ENCODE assay signal across 1 cellular context in the genomic region with DNA sequence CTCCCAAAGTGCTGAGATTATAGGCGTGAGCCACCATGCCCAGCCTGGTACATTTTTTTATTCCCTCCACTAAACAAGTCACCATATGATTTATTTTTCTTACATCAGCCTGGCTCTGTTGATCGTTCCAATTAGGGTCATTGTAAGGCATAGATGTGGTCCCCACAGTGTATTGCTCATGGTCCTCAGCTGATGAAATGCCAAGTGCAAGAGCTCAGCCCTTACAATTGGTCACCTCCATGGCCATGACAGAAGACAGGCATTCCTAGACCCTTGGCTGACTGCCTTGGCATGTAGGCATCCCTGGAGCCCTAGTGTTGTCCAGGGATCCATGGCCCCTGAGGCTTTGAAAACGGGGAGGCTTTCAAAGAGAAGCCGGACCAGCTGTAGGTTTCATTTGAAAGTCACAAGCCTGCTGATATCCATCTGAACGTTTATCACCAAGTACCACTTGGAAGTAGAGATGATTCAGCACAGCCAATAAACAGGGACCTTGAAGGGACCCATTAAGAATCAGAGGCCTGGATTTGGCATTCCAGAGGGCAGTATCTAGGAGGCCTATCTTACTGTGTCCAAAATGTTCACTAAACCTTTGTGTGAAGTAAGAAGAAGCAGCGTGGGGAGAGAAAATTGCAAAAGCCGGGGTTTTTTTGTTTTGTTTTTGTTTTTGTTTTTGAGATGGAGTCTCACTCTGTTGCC.
TF ChIP-seq lines count a peak whose summit lies in the region.

No MANE protein-coding gene starts in this region.

TF ChIP-seq in K562, 482 proteins besides CTCF, POLR2A, EP300 and RAD21 (continued from another document and continues in another):
- TF ChIP-seq, protein P1, sequence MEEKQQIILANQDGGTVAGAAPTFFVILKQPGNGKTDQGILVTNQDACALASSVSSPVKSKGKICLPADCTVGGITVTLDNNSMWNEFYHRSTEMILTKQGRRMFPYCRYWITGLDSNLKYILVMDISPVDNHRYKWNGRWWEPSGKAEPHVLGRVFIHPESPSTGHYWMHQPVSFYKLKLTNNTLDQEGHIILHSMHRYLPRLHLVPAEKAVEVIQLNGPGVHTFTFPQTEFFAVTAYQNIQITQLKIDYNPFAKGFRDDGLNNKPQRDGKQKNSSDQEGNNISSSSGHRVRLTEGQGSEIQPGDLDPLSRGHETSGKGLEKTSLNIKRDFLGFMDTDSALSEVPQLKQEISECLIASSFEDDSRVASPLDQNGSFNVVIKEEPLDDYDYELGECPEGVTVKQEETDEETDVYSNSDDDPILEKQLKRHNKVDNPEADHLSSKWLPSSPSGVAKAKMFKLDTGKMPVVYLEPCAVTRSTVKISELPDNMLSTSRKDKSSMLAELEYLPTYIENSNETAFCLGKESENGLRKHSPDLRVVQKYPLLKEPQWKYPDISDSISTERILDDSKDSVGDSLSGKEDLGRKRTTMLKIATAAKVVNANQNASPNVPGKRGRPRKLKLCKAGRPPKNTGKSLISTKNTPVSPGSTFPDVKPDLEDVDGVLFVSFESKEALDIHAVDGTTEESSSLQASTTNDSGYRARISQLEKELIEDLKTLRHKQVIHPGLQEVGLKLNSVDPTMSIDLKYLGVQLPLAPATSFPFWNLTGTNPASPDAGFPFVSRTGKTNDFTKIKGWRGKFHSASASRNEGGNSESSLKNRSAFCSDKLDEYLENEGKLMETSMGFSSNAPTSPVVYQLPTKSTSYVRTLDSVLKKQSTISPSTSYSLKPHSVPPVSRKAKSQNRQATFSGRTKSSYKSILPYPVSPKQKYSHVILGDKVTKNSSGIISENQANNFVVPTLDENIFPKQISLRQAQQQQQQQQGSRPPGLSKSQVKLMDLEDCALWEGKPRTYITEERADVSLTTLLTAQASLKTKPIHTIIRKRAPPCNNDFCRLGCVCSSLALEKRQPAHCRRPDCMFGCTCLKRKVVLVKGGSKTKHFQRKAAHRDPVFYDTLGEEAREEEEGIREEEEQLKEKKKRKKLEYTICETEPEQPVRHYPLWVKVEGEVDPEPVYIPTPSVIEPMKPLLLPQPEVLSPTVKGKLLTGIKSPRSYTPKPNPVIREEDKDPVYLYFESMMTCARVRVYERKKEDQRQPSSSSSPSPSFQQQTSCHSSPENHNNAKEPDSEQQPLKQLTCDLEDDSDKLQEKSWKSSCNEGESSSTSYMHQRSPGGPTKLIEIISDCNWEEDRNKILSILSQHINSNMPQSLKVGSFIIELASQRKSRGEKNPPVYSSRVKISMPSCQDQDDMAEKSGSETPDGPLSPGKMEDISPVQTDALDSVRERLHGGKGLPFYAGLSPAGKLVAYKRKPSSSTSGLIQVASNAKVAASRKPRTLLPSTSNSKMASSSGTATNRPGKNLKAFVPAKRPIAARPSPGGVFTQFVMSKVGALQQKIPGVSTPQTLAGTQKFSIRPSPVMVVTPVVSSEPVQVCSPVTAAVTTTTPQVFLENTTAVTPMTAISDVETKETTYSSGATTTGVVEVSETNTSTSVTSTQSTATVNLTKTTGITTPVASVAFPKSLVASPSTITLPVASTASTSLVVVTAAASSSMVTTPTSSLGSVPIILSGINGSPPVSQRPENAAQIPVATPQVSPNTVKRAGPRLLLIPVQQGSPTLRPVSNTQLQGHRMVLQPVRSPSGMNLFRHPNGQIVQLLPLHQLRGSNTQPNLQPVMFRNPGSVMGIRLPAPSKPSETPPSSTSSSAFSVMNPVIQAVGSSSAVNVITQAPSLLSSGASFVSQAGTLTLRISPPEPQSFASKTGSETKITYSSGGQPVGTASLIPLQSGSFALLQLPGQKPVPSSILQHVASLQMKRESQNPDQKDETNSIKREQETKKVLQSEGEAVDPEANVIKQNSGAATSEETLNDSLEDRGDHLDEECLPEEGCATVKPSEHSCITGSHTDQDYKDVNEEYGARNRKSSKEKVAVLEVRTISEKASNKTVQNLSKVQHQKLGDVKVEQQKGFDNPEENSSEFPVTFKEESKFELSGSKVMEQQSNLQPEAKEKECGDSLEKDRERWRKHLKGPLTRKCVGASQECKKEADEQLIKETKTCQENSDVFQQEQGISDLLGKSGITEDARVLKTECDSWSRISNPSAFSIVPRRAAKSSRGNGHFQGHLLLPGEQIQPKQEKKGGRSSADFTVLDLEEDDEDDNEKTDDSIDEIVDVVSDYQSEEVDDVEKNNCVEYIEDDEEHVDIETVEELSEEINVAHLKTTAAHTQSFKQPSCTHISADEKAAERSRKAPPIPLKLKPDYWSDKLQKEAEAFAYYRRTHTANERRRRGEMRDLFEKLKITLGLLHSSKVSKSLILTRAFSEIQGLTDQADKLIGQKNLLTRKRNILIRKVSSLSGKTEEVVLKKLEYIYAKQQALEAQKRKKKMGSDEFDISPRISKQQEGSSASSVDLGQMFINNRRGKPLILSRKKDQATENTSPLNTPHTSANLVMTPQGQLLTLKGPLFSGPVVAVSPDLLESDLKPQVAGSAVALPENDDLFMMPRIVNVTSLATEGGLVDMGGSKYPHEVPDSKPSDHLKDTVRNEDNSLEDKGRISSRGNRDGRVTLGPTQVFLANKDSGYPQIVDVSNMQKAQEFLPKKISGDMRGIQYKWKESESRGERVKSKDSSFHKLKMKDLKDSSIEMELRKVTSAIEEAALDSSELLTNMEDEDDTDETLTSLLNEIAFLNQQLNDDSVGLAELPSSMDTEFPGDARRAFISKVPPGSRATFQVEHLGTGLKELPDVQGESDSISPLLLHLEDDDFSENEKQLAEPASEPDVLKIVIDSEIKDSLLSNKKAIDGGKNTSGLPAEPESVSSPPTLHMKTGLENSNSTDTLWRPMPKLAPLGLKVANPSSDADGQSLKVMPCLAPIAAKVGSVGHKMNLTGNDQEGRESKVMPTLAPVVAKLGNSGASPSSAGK (IDR thresholded peaks at IDR 0.05), result no peak
- TF ChIP-seq, protein P2, sequence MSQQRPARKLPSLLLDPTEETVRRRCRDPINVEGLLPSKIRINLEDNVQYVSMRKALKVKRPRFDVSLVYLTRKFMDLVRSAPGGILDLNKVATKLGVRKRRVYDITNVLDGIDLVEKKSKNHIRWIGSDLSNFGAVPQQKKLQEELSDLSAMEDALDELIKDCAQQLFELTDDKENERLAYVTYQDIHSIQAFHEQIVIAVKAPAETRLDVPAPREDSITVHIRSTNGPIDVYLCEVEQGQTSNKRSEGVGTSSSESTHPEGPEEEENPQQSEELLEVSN (IDR thresholded peaks at IDR 0.05; ENCODE audit: borderline replicate concordance in 1 of 2, extremely low read depth in 1 of 2, insufficient read depth in 1 of 2, insufficient read length in 1 of 2, low read depth in 1 of 2, low read length in 1 of 2, poor library complexity in 1 of 2, severe bottlenecking in 1 of 2), result no peak
- TF ChIP-seq SMARCA5 (IDR thresholded peaks at IDR 0.05) (no peak), ELF2 (CRISPR knock-in tag; IDR thresholded peaks at IDR 0.05) (no peak), NFE2 (IDR thresholded peaks at IDR 0.05; ENCODE audit: low read depth) (peak; percentile 52; the same call in 1 of the 2 replicates), CREM (IDR thresholded peaks at IDR 0.05; ENCODE audit: low read depth) (no peak), JUND (IDR thresholded peaks at IDR 0.05; ENCODE audit: borderline replicate concordance, low read depth, low read length) (peak; percentile 39; the same call in 1 of the 2 replicates), JUND (tag; IDR thresholded peaks at IDR 0.05; ENCODE audit: borderline replicate concordance, low read depth, low read length) (no peak), NR4A1 (CRISPR knock-in tag; IDR thresholded peaks at IDR 0.05) (no peak), NR4A1 (tag; IDR thresholded peaks at IDR 0.05) (no peak), ZNF551 (CRISPR knock-in tag; IDR thresholded peaks at IDR 0.05) (no peak), HDAC1 (IDR thresholded peaks at IDR 0.05) (no peak), SAP30 (IDR thresholded peaks at IDR 0.05; ENCODE audit: borderline replicate concordance, insufficient read depth, low read depth, low read length, poor library complexity, severe bottlenecking) (no peak), MIER1 (IDR thresholded peaks at IDR 0.05; ENCODE audit: low read depth) (no peak), NELFE (IDR thresholded peaks at IDR 0.05; ENCODE audit: insufficient read depth, insufficient read length) (no peak), SOX6 (IDR thresholded peaks at IDR 0.05) (0 out of 2 replicates have a peak, but pooled peaks have one; percentile 32), BRF1 (IDR thresholded peaks at IDR 0.05; ENCODE audit: borderline replicate concordance, extremely low read depth, insufficient read length) (no peak), CBFA2T2 (conservative IDR thresholded peaks at IDR 0.05) (peak; percentile 47), DACH1 (IDR thresholded peaks at IDR 0.05; ENCODE audit: partially characterized antibody) (peak; percentile 24), RB1 (IDR thresholded peaks at IDR 0.05; ENCODE audit: low read depth) (no peak), NFXL1 (CRISPR knock-in tag; IDR thresholded peaks at IDR 0.05) (no peak), ZNF146 (CRISPR knock-in tag; IDR thresholded peaks at IDR 0.05; ENCODE audit: unreplicated experiment) (no peak), MAFG (tag; conservative IDR thresholded peaks at IDR 0.05) (peak; percentile 39), BCL6 (CRISPR knock-in tag; IDR thresholded peaks at IDR 0.05) (no peak), POU5F1 (IDR thresholded peaks at IDR 0.05; ENCODE audit: borderline replicate concordance, low read depth, low read length, partially characterized antibody) (no peak), HIVEP1 (CRISPR knock-in tag; IDR thresholded peaks at IDR 0.05) (no peak), C11orf30 (IDR thresholded peaks at IDR 0.05; ENCODE audit: low read depth) (peak; percentile 69; the same call in 1 of the 2 replicates), ZNF165 (CRISPR knock-in tag; IDR thresholded peaks at IDR 0.05; ENCODE audit: borderline replicate concordance) (no peak)
- TF ChIP-seq, protein P3, sequence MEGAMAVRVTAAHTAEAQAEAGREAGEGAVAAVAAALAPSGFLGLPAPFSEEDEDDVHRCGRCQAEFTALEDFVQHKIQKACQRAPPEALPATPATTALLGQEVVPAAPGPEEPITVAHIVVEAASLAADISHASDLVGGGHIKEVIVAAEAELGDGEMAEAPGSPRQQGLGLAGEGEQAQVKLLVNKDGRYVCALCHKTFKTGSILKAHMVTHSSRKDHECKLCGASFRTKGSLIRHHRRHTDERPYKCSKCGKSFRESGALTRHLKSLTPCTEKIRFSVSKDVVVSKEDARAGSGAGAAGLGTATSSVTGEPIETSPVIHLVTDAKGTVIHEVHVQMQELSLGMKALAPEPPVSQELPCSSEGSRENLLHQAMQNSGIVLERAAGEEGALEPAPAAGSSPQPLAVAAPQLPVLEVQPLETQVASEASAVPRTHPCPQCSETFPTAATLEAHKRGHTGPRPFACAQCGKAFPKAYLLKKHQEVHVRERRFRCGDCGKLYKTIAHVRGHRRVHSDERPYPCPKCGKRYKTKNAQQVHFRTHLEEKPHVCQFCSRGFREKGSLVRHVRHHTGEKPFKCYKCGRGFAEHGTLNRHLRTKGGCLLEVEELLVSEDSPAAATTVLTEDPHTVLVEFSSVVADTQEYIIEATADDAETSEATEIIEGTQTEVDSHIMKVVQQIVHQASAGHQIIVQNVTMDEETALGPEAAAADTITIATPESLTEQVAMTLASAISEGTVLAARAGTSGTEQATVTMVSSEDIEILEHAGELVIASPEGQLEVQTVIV (CRISPR knock-in tag; IDR thresholded peaks at IDR 0.05; ENCODE audit: borderline replicate concordance), result no peak
- TF ChIP-seq, protein P4, sequence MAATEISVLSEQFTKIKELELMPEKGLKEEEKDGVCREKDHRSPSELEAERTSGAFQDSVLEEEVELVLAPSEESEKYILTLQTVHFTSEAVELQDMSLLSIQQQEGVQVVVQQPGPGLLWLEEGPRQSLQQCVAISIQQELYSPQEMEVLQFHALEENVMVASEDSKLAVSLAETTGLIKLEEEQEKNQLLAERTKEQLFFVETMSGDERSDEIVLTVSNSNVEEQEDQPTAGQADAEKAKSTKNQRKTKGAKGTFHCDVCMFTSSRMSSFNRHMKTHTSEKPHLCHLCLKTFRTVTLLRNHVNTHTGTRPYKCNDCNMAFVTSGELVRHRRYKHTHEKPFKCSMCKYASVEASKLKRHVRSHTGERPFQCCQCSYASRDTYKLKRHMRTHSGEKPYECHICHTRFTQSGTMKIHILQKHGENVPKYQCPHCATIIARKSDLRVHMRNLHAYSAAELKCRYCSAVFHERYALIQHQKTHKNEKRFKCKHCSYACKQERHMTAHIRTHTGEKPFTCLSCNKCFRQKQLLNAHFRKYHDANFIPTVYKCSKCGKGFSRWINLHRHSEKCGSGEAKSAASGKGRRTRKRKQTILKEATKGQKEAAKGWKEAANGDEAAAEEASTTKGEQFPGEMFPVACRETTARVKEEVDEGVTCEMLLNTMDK (IDR thresholded peaks at IDR 0.05; ENCODE audit: borderline replicate concordance, insufficient read depth, low read depth, low read length, poor library complexity, severe bottlenecking), result no peak
- TF ChIP-seq, protein P5, sequence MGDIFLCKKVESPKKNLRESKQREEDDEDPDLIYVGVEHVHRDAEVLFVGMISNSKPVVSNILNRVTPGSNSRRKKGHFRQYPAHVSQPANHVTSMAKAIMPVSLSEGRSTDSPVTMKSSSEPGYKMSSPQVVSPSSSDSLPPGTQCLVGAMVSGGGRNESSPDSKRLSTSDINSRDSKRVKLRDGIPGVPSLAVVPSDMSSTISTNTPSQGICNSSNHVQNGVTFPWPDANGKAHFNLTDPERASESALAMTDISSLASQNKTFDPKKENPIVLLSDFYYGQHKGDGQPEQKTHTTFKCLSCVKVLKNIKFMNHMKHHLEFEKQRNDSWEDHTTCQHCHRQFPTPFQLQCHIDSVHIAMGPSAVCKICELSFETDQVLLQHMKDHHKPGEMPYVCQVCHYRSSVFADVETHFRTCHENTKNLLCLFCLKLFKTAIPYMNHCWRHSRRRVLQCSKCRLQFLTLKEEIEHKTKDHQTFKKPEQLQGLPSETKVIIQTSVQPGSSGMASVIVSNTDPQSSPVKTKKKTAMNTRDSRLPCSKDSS (IDR thresholded peaks at IDR 0.05; ENCODE audit: low read depth, partially characterized antibody), result no peak
- TF ChIP-seq, protein P6, sequence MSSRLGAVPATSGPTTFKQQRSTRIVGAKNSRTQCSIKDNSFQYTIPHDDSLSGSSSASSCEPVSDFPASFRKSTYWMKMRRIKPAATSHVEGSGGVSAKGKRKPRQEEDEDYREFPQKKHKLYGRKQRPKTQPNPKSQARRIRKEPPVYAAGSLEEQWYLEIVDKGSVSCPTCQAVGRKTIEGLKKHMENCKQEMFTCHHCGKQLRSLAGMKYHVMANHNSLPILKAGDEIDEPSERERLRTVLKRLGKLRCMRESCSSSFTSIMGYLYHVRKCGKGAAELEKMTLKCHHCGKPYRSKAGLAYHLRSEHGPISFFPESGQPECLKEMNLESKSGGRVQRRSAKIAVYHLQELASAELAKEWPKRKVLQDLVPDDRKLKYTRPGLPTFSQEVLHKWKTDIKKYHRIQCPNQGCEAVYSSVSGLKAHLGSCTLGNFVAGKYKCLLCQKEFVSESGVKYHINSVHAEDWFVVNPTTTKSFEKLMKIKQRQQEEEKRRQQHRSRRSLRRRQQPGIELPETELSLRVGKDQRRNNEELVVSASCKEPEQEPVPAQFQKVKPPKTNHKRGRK (tag; IDR thresholded peaks at IDR 0.05), result no peak
- TF ChIP-seq, protein P7, sequence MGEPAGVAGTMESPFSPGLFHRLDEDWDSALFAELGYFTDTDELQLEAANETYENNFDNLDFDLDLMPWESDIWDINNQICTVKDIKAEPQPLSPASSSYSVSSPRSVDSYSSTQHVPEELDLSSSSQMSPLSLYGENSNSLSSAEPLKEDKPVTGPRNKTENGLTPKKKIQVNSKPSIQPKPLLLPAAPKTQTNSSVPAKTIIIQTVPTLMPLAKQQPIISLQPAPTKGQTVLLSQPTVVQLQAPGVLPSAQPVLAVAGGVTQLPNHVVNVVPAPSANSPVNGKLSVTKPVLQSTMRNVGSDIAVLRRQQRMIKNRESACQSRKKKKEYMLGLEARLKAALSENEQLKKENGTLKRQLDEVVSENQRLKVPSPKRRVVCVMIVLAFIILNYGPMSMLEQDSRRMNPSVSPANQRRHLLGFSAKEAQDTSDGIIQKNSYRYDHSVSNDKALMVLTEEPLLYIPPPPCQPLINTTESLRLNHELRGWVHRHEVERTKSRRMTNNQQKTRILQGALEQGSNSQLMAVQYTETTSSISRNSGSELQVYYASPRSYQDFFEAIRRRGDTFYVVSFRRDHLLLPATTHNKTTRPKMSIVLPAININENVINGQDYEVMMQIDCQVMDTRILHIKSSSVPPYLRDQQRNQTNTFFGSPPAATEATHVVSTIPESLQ (CRISPR knock-in tag; IDR thresholded peaks at IDR 0.05), result no peak
